In the genomic region with DNA sequence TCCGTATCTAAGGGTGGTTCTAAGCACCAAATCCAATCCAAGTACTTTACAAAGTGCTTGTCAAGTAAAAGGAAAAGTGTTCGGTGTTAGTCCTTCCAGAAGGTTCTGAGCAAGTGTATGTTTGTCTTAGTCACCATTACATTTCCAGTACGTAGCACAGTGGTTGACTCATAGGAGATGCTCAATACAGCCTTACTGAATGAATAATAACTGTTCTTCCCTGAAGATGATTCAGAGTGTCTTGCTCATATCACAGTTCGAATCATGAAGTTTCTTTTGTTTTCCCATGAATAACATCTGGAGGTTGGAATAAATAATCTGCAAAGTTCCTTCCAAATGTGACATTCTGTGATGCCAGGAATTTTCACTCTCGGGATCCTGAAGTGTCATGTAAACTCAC, we compare ENCODE assay signal across 13 cellular contexts. TPM values are rescaled to one million over a fixed set of nuclear protein-coding genes. Genes with fewer than 3 reads are reported as not detected.
DNase-seq lines count a peak whose midpoint lies in the region; ATAC-seq lines count a peak whose summit lies in the region.
"Had no signal": no experiment of that assay in that cellular context is flagged by ENCODE, and none has a peak within 500 bp of the region (broad histone marks: within the 10 kb centered on the region; RNA-seq: fewer than 3 reads in every experiment).

No MANE protein-coding gene starts in this region.

- peak overlapping the region; percentile 97 for H3K27ac ChIP-seq in SJSA1
- H3K27ac ChIP-seq: 22Rv1, Peyer's patch had no signal

- no peaks in the 10 kb centered on the region for H3K9me3 ChIP-seq in SJSA1 (replicated peaks)

- peaks cover 45% of the 10 kb centered on the region for H3K4me1 ChIP-seq in SJSA1 (replicated peaks)
- H3K4me1 ChIP-seq: Peyer's patch had no signal

- H3K27me3 ChIP-seq in SJSA1 (replicated peaks) = no peaks in the 10 kb centered on the region
- H3K27me3 ChIP-seq: Peyer's patch had no signal

- H3K4me3 ChIP-seq in SJSA1 = no peak overlapping the region
- H3K4me3 ChIP-seq: Peyer's patch had no signal

- no peaks in the 10 kb centered on the region for H3K36me3 ChIP-seq in SJSA1
- H3K36me3 ChIP-seq: Peyer's patch had no signal

- no peak for ATAC-seq in HG03280 (IDR thresholded peaks at IDR 0.05; ENCODE audit: unreplicated experiment)

- DNase-seq in DMS53 (lab: John Stamatoyannopoulos, UW) = peak; percentile 16
- DNase-seq in DMS53 treated with DMSO at 0.1 percent for 48 hours (lab: John Stamatoyannopoulos, UW; ENCODE audit: unreplicated experiment) = no peak
- DNase-seq in SJSA1 (ENCODE audit: low read depth in 1 of 2, low spot score in 2 of 2) = peak in 1 of 2 experiments; percentile 86
- peak; percentile 92 for DNase-seq in fibroblast of peridontal ligament (ENCODE audit: extremely low read depth)
- DNase-seq in stromal cell of bone marrow (ENCODE audit: low read depth) = peak; percentile 93
- no peak for DNase-seq in NCI-H345 treated with DMSO at 0.1 percent for 48 hours (lab: John Stamatoyannopoulos, UW; ENCODE audit: unreplicated experiment)
- DNase-seq in NCI-H2227 treated with DMSO at 0.1 percent for 48 hours (lab: John Stamatoyannopoulos, UW) = no peak
- DNase-seq: activated CD4-positive, alpha-beta T cell treated with anti-CD3 and anti-CD28 coated beads for 4 hours; naive B cell; NCI-H1092 treated with DMSO at 0.1 percent for 48 hours; Peyer's patch had no signal

RNA-seq across cellular contexts. Expression of a gene that starts 53.4 kb away (rescaled TPM):
- total RNA-seq in SJSA1 (2014; rRNA removed; shearing (Covaris generic)) = 2.5 and 3.3 TPM in 2 replicates
- total RNA-seq: Peyer's patch had no signal

Comparison
In these comparisons a context has a peak if more than half of its experiments do, and no peak if none do; other contexts are left out.
1. DNase-seq: peak in DMS53 (single experiment), fibroblast of peridontal ligament (single experiment) and stromal cell of bone marrow (single experiment); none in DMS53 treated with DMSO at 0.1 percent for 48 hours (single experiment), NCI-H345 treated with DMSO at 0.1 percent for 48 hours (single experiment) and NCI-H2227 treated with DMSO at 0.1 percent for 48 hours (single experiment).